In genomic region chr5:90793183-90793582, GRCh38 we compare ENCODE assay signal across 1 cellular context.
TF ChIP-seq lines count a peak whose summit lies in the region.

No MANE protein-coding gene starts in this region.

TF ChIP-seq in A549, 52 proteins besides CTCF, POLR2A, EP300 and RAD21 (continued from another document):
- no peak for TF ChIP-seq BCL3 (IDR thresholded peaks at IDR 0.05)
- no peak for TF ChIP-seq ZC3H11A (IDR thresholded peaks at IDR 0.05)
- no peak for TF ChIP-seq ZSCAN20 (CRISPR knock-in tag; IDR thresholded peaks at IDR 0.05)
- no peak for TF ChIP-seq CHD4 (IDR thresholded peaks at IDR 0.05; ENCODE audit: borderline replicate concordance)
- no peak for TF ChIP-seq GATA3 (IDR thresholded peaks at IDR 0.05; ENCODE audit: borderline replicate concordance)
